Comparison of ENCODE assay signal across 13 cellular contexts in genomic region chr13:40681341-40682051, GRCh38. TPM values are rescaled to one million over a fixed set of nuclear protein-coding genes. Genes with fewer than 3 reads are reported as not detected.
DNase-seq lines count a peak whose midpoint lies in the region; ATAC-seq and TF ChIP-seq lines count a peak whose summit lies in the region.
"Had no signal": no experiment of that assay in that cellular context is flagged by ENCODE, and none has a peak within 500 bp of the region (broad histone marks: within the 10 kb centered on the region; RNA-seq: fewer than 3 reads in every experiment).

No MANE protein-coding gene starts in this region.

- peak overlapping the region; percentile 23; the same call in 1 of the 2 replicates for H3K9ac ChIP-seq in HUES64 (ENCODE audit: low read depth, low read length)
- no peak overlapping the region for H3K9ac ChIP-seq in mesendoderm (ENCODE audit: low read length)

- H3K4ac ChIP-seq in mesendoderm (ENCODE audit: low read depth, low read length), result peak overlapping the region; percentile 25

- no peaks in the 10 kb centered on the region for H3K9me3 ChIP-seq in HUES64 (ENCODE audit: insufficient read depth, low read depth, low read length)

- peak overlapping the region; percentile 71 for H4K5ac ChIP-seq in mesendoderm (ENCODE audit: low read length)

- H3K23ac ChIP-seq in mesendoderm (ENCODE audit: low read length), result no peak overlapping the region

- peak overlapping the region; percentile 23 for H3K4me3 ChIP-seq in HUES64 (ENCODE audit: low read length)
- H3K4me3 ChIP-seq in choroid plexus epithelial cell (ENCODE audit: low read depth, low read length), result no peak overlapping the region
- H3K4me3 ChIP-seq in mesendoderm (ENCODE audit: low read length), result no peak overlapping the region
- H3K4me3 ChIP-seq: hepatocyte had no signal

- no peak overlapping the region for H3K4me3 Mint-ChIP-seq in Calu3 (ENCODE audit: low read depth, unreplicated experiment)
- H3K4me3 Mint-ChIP-seq: CD8-positive, alpha-beta T cell had no signal

- H3K4me2 ChIP-seq in mesendoderm (ENCODE audit: low read length), result no peak overlapping the region
- H3K4me2 ChIP-seq: hepatocyte had no signal

- no peaks in the 10 kb centered on the region for H3K27me3 Mint-ChIP-seq in Calu3 (ENCODE audit: unreplicated experiment)

- H3K27ac ChIP-seq in HUES64 (ENCODE audit: low read depth, low read length) (peak overlapping the region; percentile 96), mesendoderm (ENCODE audit: low read depth, low read length) (no peak overlapping the region)
- H3K27ac ChIP-seq: hepatocyte had no signal

- CTCF ChIA-PET in Calu3 (lab: Charles Lee), result interaction anchor here (0.6 to 1.4 kb wide), 3 partner anchors 739 to 1361 kb away, joined by 4 to 7 read pairs (median 6); no protein-coding TSS in a partner anchor

- H3K56ac ChIP-seq in mesendoderm (ENCODE audit: low read length), result peak overlapping the region; percentile 56

- H3K79me1 ChIP-seq in mesendoderm (ENCODE audit: low read length), result no peaks in the 10 kb centered on the region

- BruUV-seq in Calu3 (replicated peaks; lab: Mats Ljungman, UMichigan), result no TSS peak

- no peaks in the 10 kb centered on the region for H3K79me2 ChIP-seq in mesendoderm (ENCODE audit: control insufficient read depth, insufficient read depth, low read length)
- H3K79me2 ChIP-seq: hepatocyte had no signal

- H3K4me1 ChIP-seq in HUES64 (ENCODE audit: insufficient read depth, low read length), result peaks cover 30% of the 10 kb centered on the region
- H3K4me1 ChIP-seq in mesendoderm (ENCODE audit: control insufficient read depth, low read depth, low read length), result peaks cover 6% of the 10 kb centered on the region

- TF ChIP-seq CTCF in Calu3 (IDR thresholded peaks at IDR 0.05; ENCODE audit: unreplicated experiment) (no peak), choroid plexus epithelial cell (conservative IDR thresholded peaks at IDR 0.05; ENCODE audit: low read depth, low read length) (no peak)

- H2BK120ac ChIP-seq in mesendoderm (ENCODE audit: low read depth, low read length), result no peak overlapping the region

- H2AK5ac ChIP-seq in mesendoderm (ENCODE audit: low read length), result peak overlapping the region; percentile 94

- H3K36me3 ChIP-seq in HUES64 (ENCODE audit: insufficient read depth, low read length) (no peaks in the 10 kb centered on the region), mesendoderm (ENCODE audit: control insufficient read depth, insufficient read depth, low read length) (no peaks in the 10 kb centered on the region)

- intact Hi-C loops in Calu3 (cut with micrococcal nuclease; ENCODE audit: unreplicated experiment), result loop anchor here (2.0 to 5.0 kb wide), 4 partner anchors 739 to 997 kb away; no protein-coding TSS in a partner anchor

- H3K18ac ChIP-seq in mesendoderm (ENCODE audit: low read length), result no peak overlapping the region

- H3K27ac Mint-ChIP-seq in Calu3 (ENCODE audit: unreplicated experiment), result peak overlapping the region; percentile 17
- H3K27ac Mint-ChIP-seq: CD8-positive, alpha-beta T cell had no signal

- no peak for DNase-seq in Calu3
- peak; percentile 58 for DNase-seq in choroid plexus epithelial cell (ENCODE audit: low read depth)
- DNase-seq in mesendoderm, result no peak
- DNase-seq in NCI-H82 (lab: John Stamatoyannopoulos, UW), result no peak
- DNase-seq in NCI-H128 (lab: John Stamatoyannopoulos, UW; ENCODE audit: unreplicated experiment), result no peak
- DNase-seq in NCI-H2227 (lab: John Stamatoyannopoulos, UW; ENCODE audit: unreplicated experiment), result no peak
- DNase-seq: amygdala; CD8-positive, alpha-beta T cell; NCI-H774; stimulated activated CD8-positive, alpha-beta memory T cell treated with anti-CD3 and anti-CD28 coated beads, Interleukin-4, amount 100 ng/mL, for 48 hours had no signal

- 65% methylated on average over 7 of the region's 7 CpGs for WGBS in HUES64
- no CpG with 5 or more reads among the region's 7 CpGs for WGBS in mesendoderm (ENCODE audit: extremely low coverage, insufficient coverage, low lambda C conversion rate)

- H4K8ac ChIP-seq in mesendoderm (ENCODE audit: low read depth, low read length), result no peak overlapping the region

- H2BK15ac ChIP-seq in mesendoderm (replicated peaks; ENCODE audit: low read depth), result no peak overlapping the region

- H3K27me3 ChIP-seq in HUES64 (ENCODE audit: insufficient read depth, low read length), result no peaks in the 10 kb centered on the region
- H3K27me3 ChIP-seq in mesendoderm (ENCODE audit: insufficient read depth, low read length, poor library complexity), result no peaks in the 10 kb centered on the region
- H3K27me3 ChIP-seq: hepatocyte had no signal

- no peaks in the 10 kb centered on the region for H3K9me3 Mint-ChIP-seq in Calu3 (ENCODE audit: low read depth, unreplicated experiment)
- H3K9me3 Mint-ChIP-seq: CD8-positive, alpha-beta T cell had no signal

- no peak overlapping the region for H2BK5ac ChIP-seq in mesendoderm (ENCODE audit: low read length)

- no peak for ATAC-seq in HG03159 (IDR thresholded peaks at IDR 0.05; ENCODE audit: unreplicated experiment)
- ATAC-seq: CD8-positive, alpha-beta T cell had no signal

- no peaks in the 10 kb centered on the region for H3K36me3 Mint-ChIP-seq in Calu3 (ENCODE audit: insufficient read depth, unreplicated experiment)
- H3K36me3 Mint-ChIP-seq: CD8-positive, alpha-beta T cell had no signal

- H3K4me1 Mint-ChIP-seq in Calu3 (ENCODE audit: low read depth, unreplicated experiment), result peaks cover 8% of the 10 kb centered on the region

RNA-seq across cellular contexts. Expression of gene FOXO1, which starts 15.1 kb away (rescaled TPM):
- 11.3 and 15.6 TPM in 2 replicates for total RNA-seq in Calu3 (2022)
- 21.4 TPM for polyA plus RNA-seq in HUES64 (2013, experiment 1 of 2)
- polyA plus RNA-seq in HUES64 (2013, experiment 2 of 2), result 20.2 TPM
- 12.8 TPM for polyA plus RNA-seq in mesendoderm (2013, experiment 1 of 2)
- 13.3 TPM for polyA plus RNA-seq in mesendoderm (2013, experiment 2 of 2)
